ENCODE assay signal across 9 cellular contexts in genomic region chr3:42979044-42979962, GRCh38. TPM values are rescaled to one million over a fixed set of nuclear protein-coding genes. Genes with fewer than 3 reads are reported as not detected.
DNase-seq lines count a peak whose midpoint lies in the region; ATAC-seq and TF ChIP-seq lines count a peak whose summit lies in the region.
"Had no signal": no experiment of that assay in that cellular context is flagged by ENCODE, and none has a peak within 500 bp of the region (broad histone marks: within the 10 kb centered on the region; RNA-seq: fewer than 3 reads in every experiment).

GASK1A (plus strand) TSS chr3:42979311; CDS start chr3:42979643, 332 bp downstream.

- ATAC-seq in Panc1 (peak; percentile 73), left lung (peak; percentile 85), GM19395 (IDR thresholded peaks at IDR 0.05; ENCODE audit: unreplicated experiment) (no peak)

- BruUV-seq in Panc1 (replicated peaks; lab: Mats Ljungman, UMichigan), result no TSS peak

- CTCF ChIA-PET in Panc1 (lab: Charles Lee), result interaction anchor here (0.6 kb wide), 1 partner anchor 50 kb away, joined by 4 read pairs; no protein-coding TSS in a partner anchor

- H3K4me3 ChIP-seq in Panc1 (ENCODE audit: low read depth in 2 of 2, low read length in 2 of 2) (peak within 1 kb of the TSS; percentile 23 to 32), breast epithelium (peak within 1 kb of the TSS; percentile 63 to 91 (median 67)), left lung (peak within 1 kb of the TSS; percentile 58 to 61)

- TF ChIP-seq CTCF in Panc1 (IDR thresholded peaks at IDR 0.05) (no peak), breast epithelium (IDR thresholded peaks at IDR 0.05) (no peak), left lung (IDR thresholded peaks at IDR 0.05) (no peak)

- H3K4me1 ChIP-seq in Panc1 (ENCODE audit: control insufficient read depth, insufficient read depth, low read length) (0 out of 2 replicates have a peak, but pooled peaks cover 2% of the 10 kb centered on the region), breast epithelium (no peaks in the 10 kb centered on the region), left lung (peaks cover 6 to 14% of the 10 kb centered on the region in 2 donors)

- H3K36me3 ChIP-seq in Panc1 (ENCODE audit: control insufficient read depth, insufficient read depth, low read length) (no peaks in the 10 kb centered on the region), breast epithelium (no peaks in the 10 kb centered on the region), left lung (no peaks in the 10 kb centered on the region)

- POLR2A ChIA-PET in Panc1 (lab: Charles Lee), result no interaction called here

- peaks cover 11% of the 10 kb centered on the region for H3K27me3 ChIP-seq in Panc1 (ENCODE audit: control insufficient read depth, insufficient read depth, low read length)
- no peaks in the 10 kb centered on the region for H3K27me3 ChIP-seq in breast epithelium
- peaks cover 0 to 35% of the 10 kb centered on the region in 2 donors for H3K27me3 ChIP-seq in left lung

- H3K9me3 ChIP-seq in Panc1 (ENCODE audit: control insufficient read depth, insufficient read depth, low read depth, low read length) (no peaks in the 10 kb centered on the region), breast epithelium (peaks cover under 1 to 6% of the 10 kb centered on the region in 2 donors), left lung (peaks cover 0 to 8% of the 10 kb centered on the region in 2 donors)

- in situ Hi-C loops in Panc1 (cut with HindIII; ENCODE audit: low pct_unique_long_range_greater_than_20kb, low sequenced_read_pairs), result no loop called here

- intact Hi-C loops in Panc1 (cut with micrococcal nuclease; ENCODE audit: unreplicated experiment) (no loop called here), breast epithelium (cut with DNase I; ENCODE audit: low total_unique reads) (no loop called here), left lung (cut with DNase I) (no loop called here)

- H3K27ac ChIP-seq in Panc1 (ENCODE audit: low read length), result no peak within 1 kb of the TSS
- H3K27ac ChIP-seq in breast epithelium, result peak within 1 kb of the TSS in 1 of 2 donors; percentile 64
- H3K27ac ChIP-seq in left lung, result peak within 1 kb of the TSS in 1 of 2 donors; percentile 2

- TF ChIP-seq POLR2A in breast epithelium (IDR thresholded peaks at IDR 0.05), result no peak

- DNase-seq in NCI-H146 (lab: John Stamatoyannopoulos, UW) (peak; percentile 23), NCI-H146 treated with DMSO at 0.1 percent for 48 hours (lab: John Stamatoyannopoulos, UW; ENCODE audit: unreplicated experiment) (no peak), Panc1 (ENCODE audit: low read depth, low spot score) (no peak), breast epithelium (ENCODE audit: low spot score in 2 of 2) (peak in 1 of 2 donors; percentile 62), left lung (peak; percentile 65 to 87), cerebellar nuclear complex (lab: John Stamatoyannopoulos, UW) (no peak)
- peak; percentile 7 to 13 for DNase-seq in stimulated activated CD4-positive, alpha-beta T cell treated with anti-CD3 and anti-CD28 coated beads, Interleukin-2, amount 100 ng/mL, for 48 hours

RNA-seq across cellular contexts. Expression of gene GASK1A, which starts in this region (rescaled TPM):
- total RNA-seq in Panc1 (2021; ENCODE audit: unreplicated experiment) (not detected), breast epithelium (10 to 100 TPM; 10.1 to 22.6 (median 20.5) TPM), left lung (10 to 100 TPM; 11.3 to 12.3 TPM)
- polyA plus RNA-seq in Panc1 (2012; ENCODE audit: insufficient read length), result not detected
- total RNA-seq: activated CD8-positive, alpha-beta memory T cell treated with anti-CD3 and anti-CD28 coated beads for 36 hours had no signal

Comparison
In these comparisons a context has a peak if more than half of its experiments do, and no peak if none do; other contexts are left out.
1. RNA of gene GASK1A (total RNA-seq): 10.1 to 22.6 TPM in breast epithelium and 11.3 to 12.3 TPM in left lung; not detected in Panc1 (single experiment); every median in the first group is over 10 times any median in the second.
2. DNase-seq: peak in NCI-H146 (single experiment), left lung (2 of 2) and stimulated activated CD4-positive, alpha-beta T cell treated with anti-CD3 and anti-CD28 coated beads, Interleukin-2, amount 100 ng/mL, for 48 hours (2 of 2); none in NCI-H146 treated with DMSO at 0.1 percent for 48 hours (single experiment), Panc1 (single experiment) and cerebellar nuclear complex (0 of 2).
3. Peak in ATAC-seq and H3K4me3 ChIP-seq in Panc1; RNA of the gene not detected or under 1 TPM.
4. Peak in every context shown above with its lines, with median percentiles within 50 percentile points of each other: H3K4me3 ChIP-seq.